ENCODE assay signal across 8 cellular contexts in the genomic region with DNA sequence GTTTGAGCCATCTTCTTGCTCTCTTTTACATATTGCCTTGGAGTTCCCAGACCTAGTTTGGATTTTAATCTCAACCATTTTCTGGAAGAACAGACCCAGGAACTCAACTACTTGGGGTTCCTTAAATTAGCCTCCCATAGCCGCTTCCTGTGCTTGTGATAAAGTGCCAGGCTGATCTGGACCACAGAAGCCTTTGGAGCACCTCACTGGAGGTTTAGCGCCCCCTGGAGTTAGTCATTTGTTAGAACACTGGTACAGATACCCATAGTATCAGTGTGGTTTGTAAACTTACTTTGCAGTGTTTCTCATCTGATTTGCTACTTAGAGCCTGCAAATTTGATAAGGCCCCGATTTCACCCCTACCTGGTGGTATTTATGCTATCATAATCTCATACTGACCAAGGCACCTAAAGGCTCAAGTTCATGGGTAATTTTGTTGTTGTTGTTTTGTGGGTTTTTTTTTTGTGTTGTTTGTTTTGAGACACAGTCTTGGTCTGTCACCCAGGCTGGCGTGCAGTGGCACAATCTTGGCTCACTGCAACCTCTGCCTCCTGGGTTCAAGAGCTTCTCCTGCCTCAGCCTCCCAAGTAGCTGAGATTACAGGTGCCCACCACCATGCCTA. TPM values are rescaled to one million over a fixed set of nuclear protein-coding genes. Genes with fewer than 3 reads are reported as not detected.
DNase-seq lines count a peak whose midpoint lies in the region; ATAC-seq and TF ChIP-seq lines count a peak whose summit lies in the region.

No MANE protein-coding gene starts in this region.

- no peak for ATAC-seq in GM18502 (IDR thresholded peaks at IDR 0.05; ENCODE audit: poor library complexity, unreplicated experiment)

- H3K27me3 ChIP-seq in Peyer's patch (no peaks in the 10 kb centered on the region), neural progenitor cell (no peaks in the 10 kb centered on the region)

- DNase-seq in ELF-1 (ENCODE audit: low read depth, low spot score) (peak; percentile 67), Peyer's patch (peak in 2 of 3 donors; percentile 71 to 84), fibroblast of gingiva (ENCODE audit: low read depth) (peak; percentile 72), neural progenitor cell (ENCODE audit: low spot score) (peak; percentile 92), substantia nigra (lab: John Stamatoyannopoulos, UW) (peak in 37 of 49 donors; percentile 7 to 84 (median 52))
- DNase-seq in activated T-cell treated with anti-CD3 and anti-CD28 coated beads, Interleukin-2, amount 50 U/mL, for 1 hour = peak; percentile 40

- no peak overlapping the region for H3K27ac Mint-ChIP-seq in neural progenitor cell

- no peak overlapping the region for H3K4me3 Mint-ChIP-seq in neural progenitor cell

- H3K27me3 Mint-ChIP-seq in neural progenitor cell (ENCODE audit: insufficient read depth, low read depth) = peaks cover 3% of the 10 kb centered on the region

- no peak overlapping the region for H2AFZ ChIP-seq in neural progenitor cell (replicated peaks)

- H3K4me3 ChIP-seq in Peyer's patch (no peak overlapping the region), neural progenitor cell (no peak overlapping the region)

- TF ChIP-seq POLR2A in Peyer's patch (IDR thresholded peaks at IDR 0.05) = no peak

- peak; percentile 76 for TF ChIP-seq CTCF in LNCAP (IDR thresholded peaks at IDR 0.05)
- peak; percentile 51 to 90 (median 88) for TF ChIP-seq CTCF in Peyer's patch (IDR thresholded peaks at IDR 0.05)
- TF ChIP-seq CTCF in neural progenitor cell (IDR thresholded peaks at IDR 0.05) = peak; percentile 89

- H3F3A ChIP-seq in neural progenitor cell (ENCODE audit: low read depth) = peaks cover 12% of the 10 kb centered on the region

- peaks cover 30% of the 10 kb centered on the region for H3K4me1 Mint-ChIP-seq in neural progenitor cell

- peaks cover 57% of the 10 kb centered on the region for H3K79me2 ChIP-seq in neural progenitor cell (ENCODE audit: low read depth)

- no peak overlapping the region for H3K9ac ChIP-seq in neural progenitor cell

- no peak overlapping the region for H3K4me2 ChIP-seq in neural progenitor cell

- H3K9me3 ChIP-seq in Peyer's patch = no peaks in the 10 kb centered on the region
- no peaks in the 10 kb centered on the region for H3K9me3 ChIP-seq in neural progenitor cell (ENCODE audit: low read depth)

- H3K36me3 Mint-ChIP-seq in neural progenitor cell = peaks cover 23% of the 10 kb centered on the region

- H3K27ac ChIP-seq in Peyer's patch = no peak overlapping the region
- no peak overlapping the region for H3K27ac ChIP-seq in neural progenitor cell
- H3K27ac ChIP-seq in substantia nigra (ENCODE audit: low read depth, low read length, poor library complexity, severe bottlenecking) = no peak overlapping the region

- H4K20me1 ChIP-seq in neural progenitor cell (ENCODE audit: low read depth) = peaks cover 75% of the 10 kb centered on the region

- H3K9me3 Mint-ChIP-seq in neural progenitor cell = no peaks in the 10 kb centered on the region

- H3K36me3 ChIP-seq in Peyer's patch (peaks cover 0 to 45% (median 0%) of the 10 kb centered on the region in 3 donors), neural progenitor cell (peaks cover 6% of the 10 kb centered on the region)

- H3K4me1 ChIP-seq in Peyer's patch (peaks cover 0 to 40% (median 2%) of the 10 kb centered on the region in 4 donors), neural progenitor cell (peaks cover 20% of the 10 kb centered on the region)

RNA-seq across cellular contexts. Expression of gene UNC119B, which starts 3.7 kb away (rescaled TPM):
- 10 to 100 TPM; 16.8 to 23.5 (median 18.1) TPM for total RNA-seq in Peyer's patch
- 58.4 and 58.9 TPM in 2 replicates for total RNA-seq in neural progenitor cell (ENCODE audit: low replicate concordance)

RNA-seq across cellular contexts. Expression of gene ACADS, which starts 11.7 kb away (rescaled TPM):
- total RNA-seq in Peyer's patch = 100 to 1,000 TPM; 126 to 358 (median 316) TPM
- 0.88 and 4.2 TPM in 2 replicates for total RNA-seq in neural progenitor cell (ENCODE audit: low replicate concordance)

RNA-seq across cellular contexts. Expression of gene MLEC, which starts 27.0 kb away (rescaled TPM):
- total RNA-seq in Peyer's patch (100 to 1,000 TPM in 2 of 4 donors, 10 to 100 TPM in 2; 87.3 to 123 (median 104) TPM), neural progenitor cell (ENCODE audit: low replicate concordance) (94.7 and 100 TPM in 2 replicates)

Comparison
In these comparisons a context has a peak if more than half of its experiments do, and no peak if none do; other contexts are left out.
1. DNase-seq: peak in every context shown above with its lines; median percentile 92 in neural progenitor cell; 78 in Peyer's patch; 72 in fibroblast of gingiva; 67 in ELF-1; 52 in substantia nigra; 40 in activated T-cell treated with anti-CD3 and anti-CD28 coated beads, Interleukin-2, amount 50 U/mL, for 1 hour.
2. RNA of gene ACADS, which starts 11.7 kb away (total RNA-seq): 126 to 358 TPM in Peyer's patch; 0.88 to 4.2 TPM in neural progenitor cell; every median in the first group is over 10 times any median in the second.
3. Peak in every context shown above with its lines, with median percentiles within 50 percentile points of each other: CTCF ChIP-seq.